10 cellular contexts compared by ENCODE assay signal in genomic region chr1:154849645-154850131, GRCh38. TPM values are rescaled to one million over a fixed set of nuclear protein-coding genes. Genes with fewer than 3 reads are reported as not detected.
A peak's percentile ranks its signal among the peaks of the same experiment; 100 is the strongest.
DNase-seq lines count a peak whose midpoint lies in the region; ATAC-seq and TF ChIP-seq lines count a peak whose summit lies in the region.
"Had no signal": no experiment of that assay in that cellular context is flagged by ENCODE, and none has a peak within 500 bp of the region (broad histone marks: within the 10 kb centered on the region; RNA-seq: fewer than 3 reads in every experiment).

No MANE protein-coding gene starts in this region.

- peak; percentile 83 for DNase-seq in activated naive CD4-positive, alpha-beta T cell treated with anti-CD3 and anti-CD28 coated beads for 36 hours
- DNase-seq in activated naive CD4-positive, alpha-beta T cell treated with anti-CD3 and anti-CD28 coated beads, Interleukin-2, amount 10 ng/mL, durations not matched to agents 7 days and 5 days = no peak
- DNase-seq in activated naive CD8-positive, alpha-beta T cell treated with anti-CD3 and anti-CD28 coated beads, Interleukin-2, amount 10 ng/mL, durations not matched to agents 7 days and 5 days = no peak
- DNase-seq in stimulated activated naive CD8-positive, alpha-beta T cell treated with anti-CD3 and anti-CD28 coated beads, Interleukin-15, Interleukin-2, amounts not matched to agents 100 U/mL and 50 U/mL, for 24 hours = peak; percentile 57
- DNase-seq in coronary artery (ENCODE audit: low spot score) (no peak), GOT3 (lab: John Stamatoyannopoulos, UW) (no peak)
- DNase-seq: CD4-positive, CD25-positive, alpha-beta regulatory T cell had no signal

- intact Hi-C loops in activated naive CD4-positive, alpha-beta T cell treated with anti-CD3 and anti-CD28 coated beads for 36 hours (cut with micrococcal nuclease) = loop anchor here (1.0 kb wide), 4 partner anchors 10 to 291 kb away; partner anchors contain the start of gene UBE2Q1

- H3K9me3 Mint-ChIP-seq in activated naive CD4-positive, alpha-beta T cell treated with anti-CD3 and anti-CD28 coated beads for 36 hours = no peaks in the 10 kb centered on the region
- H3K9me3 Mint-ChIP-seq in activated naive CD4-positive, alpha-beta T cell treated with anti-CD3 and anti-CD28 coated beads, Interleukin-2, amount 10 ng/mL, durations not matched to agents 7 days and 5 days = no peaks in the 10 kb centered on the region
- no peaks in the 10 kb centered on the region for H3K9me3 Mint-ChIP-seq in activated naive CD8-positive, alpha-beta T cell treated with anti-CD3 and anti-CD28 coated beads, Interleukin-2, amount 10 ng/mL, durations not matched to agents 7 days and 5 days
- H3K9me3 Mint-ChIP-seq: CD4-positive, CD25-positive, alpha-beta regulatory T cell had no signal

- peaks cover 5% of the 10 kb centered on the region for H3K27me3 Mint-ChIP-seq in activated naive CD4-positive, alpha-beta T cell treated with anti-CD3 and anti-CD28 coated beads for 36 hours (ENCODE audit: low read depth)
- H3K27me3 Mint-ChIP-seq in activated naive CD4-positive, alpha-beta T cell treated with anti-CD3 and anti-CD28 coated beads, Interleukin-2, amount 10 ng/mL, durations not matched to agents 7 days and 5 days = peaks cover 28% of the 10 kb centered on the region
- peaks cover 7% of the 10 kb centered on the region for H3K27me3 Mint-ChIP-seq in activated naive CD8-positive, alpha-beta T cell treated with anti-CD3 and anti-CD28 coated beads, Interleukin-2, amount 10 ng/mL, durations not matched to agents 7 days and 5 days

- H3K27ac Mint-ChIP-seq in activated naive CD4-positive, alpha-beta T cell treated with anti-CD3 and anti-CD28 coated beads for 36 hours = peak overlapping the region; percentile 66
- H3K27ac Mint-ChIP-seq in activated naive CD4-positive, alpha-beta T cell treated with anti-CD3 and anti-CD28 coated beads, Interleukin-2, amount 10 ng/mL, durations not matched to agents 7 days and 5 days = no peak overlapping the region
- H3K27ac Mint-ChIP-seq in activated naive CD8-positive, alpha-beta T cell treated with anti-CD3 and anti-CD28 coated beads, Interleukin-2, amount 10 ng/mL, durations not matched to agents 7 days and 5 days = no peak overlapping the region
- H3K27ac Mint-ChIP-seq: CD4-positive, CD25-positive, alpha-beta regulatory T cell had no signal

- no peak overlapping the region for H3K4me3 Mint-ChIP-seq in activated naive CD4-positive, alpha-beta T cell treated with anti-CD3 and anti-CD28 coated beads for 36 hours
- no peak overlapping the region for H3K4me3 Mint-ChIP-seq in activated naive CD4-positive, alpha-beta T cell treated with anti-CD3 and anti-CD28 coated beads, Interleukin-2, amount 10 ng/mL, durations not matched to agents 7 days and 5 days
- no peak overlapping the region for H3K4me3 Mint-ChIP-seq in activated naive CD8-positive, alpha-beta T cell treated with anti-CD3 and anti-CD28 coated beads, Interleukin-2, amount 10 ng/mL, durations not matched to agents 7 days and 5 days
- H3K4me3 Mint-ChIP-seq: CD4-positive, CD25-positive, alpha-beta regulatory T cell had no signal

- peaks cover 17% of the 10 kb centered on the region for H3K4me1 Mint-ChIP-seq in activated naive CD4-positive, alpha-beta T cell treated with anti-CD3 and anti-CD28 coated beads for 36 hours (ENCODE audit: low read depth)
- H3K4me1 Mint-ChIP-seq in activated naive CD4-positive, alpha-beta T cell treated with anti-CD3 and anti-CD28 coated beads, Interleukin-2, amount 10 ng/mL, durations not matched to agents 7 days and 5 days = peaks cover 3% of the 10 kb centered on the region
- peaks cover 10% of the 10 kb centered on the region for H3K4me1 Mint-ChIP-seq in activated naive CD8-positive, alpha-beta T cell treated with anti-CD3 and anti-CD28 coated beads, Interleukin-2, amount 10 ng/mL, durations not matched to agents 7 days and 5 days

- no peaks in the 10 kb centered on the region for H3K36me3 Mint-ChIP-seq in activated naive CD4-positive, alpha-beta T cell treated with anti-CD3 and anti-CD28 coated beads for 36 hours (ENCODE audit: low read depth)
- H3K36me3 Mint-ChIP-seq in activated naive CD4-positive, alpha-beta T cell treated with anti-CD3 and anti-CD28 coated beads, Interleukin-2, amount 10 ng/mL, durations not matched to agents 7 days and 5 days = no peaks in the 10 kb centered on the region
- no peaks in the 10 kb centered on the region for H3K36me3 Mint-ChIP-seq in activated naive CD8-positive, alpha-beta T cell treated with anti-CD3 and anti-CD28 coated beads, Interleukin-2, amount 10 ng/mL, durations not matched to agents 7 days and 5 days
- H3K36me3 Mint-ChIP-seq: CD4-positive, CD25-positive, alpha-beta regulatory T cell had no signal

- CTCF ChIA-PET in activated naive CD4-positive, alpha-beta T cell treated with anti-CD3 and anti-CD28 coated beads for 36 hours (lab: Charles Lee) = interaction anchor here (1.3 to 2.2 kb wide), 4 partner anchors 22 to 183 kb away, joined by 4 to 6 read pairs (median 4); no protein-coding TSS in a partner anchor
- CTCF ChIA-PET in activated naive CD4-positive, alpha-beta T cell treated with anti-CD3 and anti-CD28 coated beads, Interleukin-2, amount 10 ng/mL, durations not matched to agents 7 days and 5 days (lab: Charles Lee) = interaction anchor here (1.2 to 2.0 kb wide), 4 partner anchors 10 to 180 kb away, joined by 3 to 6 read pairs (median 4); no protein-coding TSS in a partner anchor

- TF ChIP-seq CTCF in coronary artery (IDR thresholded peaks at IDR 0.05) = no peak

- H3K4me3 ChIP-seq in coronary artery = no peak overlapping the region

- ATAC-seq in HG02571 (IDR thresholded peaks at IDR 0.05; ENCODE audit: unreplicated experiment) (peak; percentile 64), esophagus mucosa (no peak)
- peak; percentile 59 for ATAC-seq in activated naive CD8-positive, alpha-beta T cell treated with anti-CD3 and anti-CD28 coated beads, Interleukin-2, amount 10 ng/mL, durations not matched to agents 7 days and 5 days (ENCODE audit: low read depth)
- ATAC-seq in stimulated activated naive CD8-positive, alpha-beta T cell treated with anti-CD3 and anti-CD28 coated beads, Interleukin-15, Interleukin-2, amounts not matched to agents 100 U/mL and 50 U/mL, for 24 hours = peak; percentile 94

- no peak overlapping the region for H3K27ac ChIP-seq in coronary artery
- H3K27ac ChIP-seq: neutrophil had no signal

- POLR2A ChIA-PET in activated naive CD8-positive, alpha-beta T cell treated with anti-CD3 and anti-CD28 coated beads, Interleukin-2, amount 10 ng/mL, durations not matched to agents 7 days and 5 days (lab: Charles Lee) = no interaction called here

RNA-seq across cellular contexts. Expression of gene KCNN3, which starts 20.4 kb away (rescaled TPM):
- under 1 TPM; 0.25 to 0.26 TPM for total RNA-seq in activated naive CD4-positive, alpha-beta T cell treated with anti-CD3 and anti-CD28 coated beads for 36 hours
- under 1 TPM in 1 of 2 experiments, not detected in 1; 0.06 TPM for total RNA-seq in activated naive CD8-positive, alpha-beta T cell treated with anti-CD3 and anti-CD28 coated beads, Interleukin-2, amount 10 ng/mL, durations not matched to agents 7 days and 5 days
- 0.28 TPM for total RNA-seq in esophagus mucosa

Comparison
In these comparisons a context has a peak if more than half of its experiments do, and no peak if none do; other contexts are left out.
1. DNase-seq: peak in activated naive CD4-positive, alpha-beta T cell treated with anti-CD3 and anti-CD28 coated beads for 36 hours (single experiment) and stimulated activated naive CD8-positive, alpha-beta T cell treated with anti-CD3 and anti-CD28 coated beads, Interleukin-15, Interleukin-2, amounts not matched to agents 100 U/mL and 50 U/mL, for 24 hours (single experiment); none in activated naive CD4-positive, alpha-beta T cell treated with anti-CD3 and anti-CD28 coated beads, Interleukin-2, amount 10 ng/mL, durations not matched to agents 7 days and 5 days (single experiment), activated naive CD8-positive, alpha-beta T cell treated with anti-CD3 and anti-CD28 coated beads, Interleukin-2, amount 10 ng/mL, durations not matched to agents 7 days and 5 days (single experiment), coronary artery (single experiment) and GOT3 (single experiment).